Comparison of ENCODE assay signal across 8 cellular contexts in genomic region chr2:144331652-144332355, GRCh38.
A peak's percentile ranks its signal among the peaks of the same experiment; 100 is the strongest.
DNase-seq lines count a peak whose midpoint lies in the region; ATAC-seq and TF ChIP-seq lines count a peak whose summit lies in the region.

No MANE protein-coding gene starts in this region.

- no peaks in the 10 kb centered on the region for H3K4me1 ChIP-seq in IMR-90 (ENCODE audit: control insufficient read depth, insufficient read depth, low read length)

- CTCF ChIA-PET in IMR-90 (lab: Yijun Ruan, JAX), result interaction anchor here (1.3 kb wide), 1 partner anchor 10 kb away, joined by 5 read pairs; no protein-coding TSS in a partner anchor

- TF ChIP-seq POLR2A in IMR-90 (IDR thresholded peaks at IDR 0.05; ENCODE audit: low read depth, low read length), result no peak

- peak overlapping the region; percentile 72 for H3K56ac ChIP-seq in IMR-90 (ENCODE audit: extremely low read depth, insufficient read depth, low read length)

- peak overlapping the region; percentile 77 for H2BK5ac ChIP-seq in IMR-90 (ENCODE audit: low read depth, low read length, poor library complexity, severe bottlenecking)

- H2BK15ac ChIP-seq in IMR-90 (ENCODE audit: low read depth, low read length), result peak overlapping the region; percentile 54; the same call in 1 of the 3 replicates

- peak; percentile 59 for TF ChIP-seq RAD21 in IMR-90 (IDR thresholded peaks at IDR 0.05; ENCODE audit: low read length)

- intact Hi-C loops in IMR-90 (cut with micrococcal nuclease), result loop anchor here (2.0 to 5.0 kb wide), 7 partner anchors 60 to 820 kb away; no protein-coding TSS in a partner anchor

- H2BK120ac ChIP-seq in IMR-90 (ENCODE audit: low read depth, low read length), result peak overlapping the region; percentile 69

- H3K18ac ChIP-seq in IMR-90 (ENCODE audit: low read depth, low read length), result peak overlapping the region; percentile 76

- H3K14ac ChIP-seq in IMR-90 (replicated peaks; ENCODE audit: low read depth, low read length), result peak overlapping the region; percentile 93

- in situ Hi-C loops in IMR-90 (cut with MboI; ENCODE audit: low sequenced_read_pairs), result loop anchor here (10.0 kb wide), 1 partner anchor 183 kb away; no protein-coding TSS in a partner anchor

- H4K5ac ChIP-seq in IMR-90 (ENCODE audit: low read depth, low read length), result peak overlapping the region; percentile 32

- H2AK9ac ChIP-seq in IMR-90 (replicated peaks; ENCODE audit: low read depth, low read length, poor library complexity), result peak overlapping the region; percentile 91

- H3K9me3 ChIP-seq in IMR-90 (ENCODE audit: control insufficient read depth, insufficient read depth, low read length), result no peaks in the 10 kb centered on the region

- peak overlapping the region; percentile 75 for H4K91ac ChIP-seq in IMR-90 (ENCODE audit: insufficient read depth, low read depth, low read length)

- H3K27ac ChIP-seq in IMR-90 (ENCODE audit: insufficient read depth, low read length), result peak overlapping the region; percentile 75

- H4K8ac ChIP-seq in IMR-90 (ENCODE audit: low read depth in 2 of 2, low read length in 2 of 2), result peak overlapping the region; percentile 13 to 69; a peak in 3 of 4 replicates

- WGBS in IMR-90 (ENCODE audit: extremely low coverage in 2 of 2, insufficient read length in 1 of 2), 2 experiments, result 0% methylated on average over 9 of the region's 67 CpGs; no CpG with 5 or more reads in 1 of the 2 experiments

- H2AK5ac ChIP-seq in IMR-90 (ENCODE audit: low read depth, low read length), result peak overlapping the region; percentile 63; the same call in 1 of the 2 replicates

- dilution Hi-C loops in IMR-90 (cut with HindIII; ENCODE audit: low sequenced_read_pairs, unreplicated experiment), result no loop called here

- no peaks in the 10 kb centered on the region for H3K9me1 ChIP-seq in IMR-90 (ENCODE audit: insufficient read depth, low read length)

- no peaks in the 10 kb centered on the region for H4K20me1 ChIP-seq in IMR-90 (ENCODE audit: insufficient read depth, low read length)

- H3K9ac ChIP-seq in IMR-90 (ENCODE audit: low read depth, low read length), result peak overlapping the region; percentile 75

- H3K23ac ChIP-seq in IMR-90 (ENCODE audit: low read depth, low read length), result peak overlapping the region; percentile 75

- H2BK20ac ChIP-seq in IMR-90 (ENCODE audit: low read depth, low read length), result peak overlapping the region; percentile 39

- no peaks in the 10 kb centered on the region for H3K36me3 ChIP-seq in IMR-90 (ENCODE audit: control insufficient read depth, insufficient read depth, low read length)

- BruUV-seq in IMR-90 (replicated peaks; lab: Mats Ljungman, UMichigan), result no TSS peak

- H2AFZ ChIP-seq in IMR-90 (replicated peaks; ENCODE audit: low read length, poor library complexity), result peak overlapping the region; percentile 96

- ATAC-seq in GM21723 (IDR thresholded peaks at IDR 0.05; ENCODE audit: unreplicated experiment) (peak; percentile 77), IMR-90 (ENCODE audit: low read depth) (peak; percentile 30), omental fat pad (ENCODE audit: low FRiP score) (peak; percentile 57)

- H3K4ac ChIP-seq in IMR-90 (ENCODE audit: low read depth, low read length), result peak overlapping the region; percentile 94

- peak overlapping the region; percentile 87 for H3K4me3 ChIP-seq in IMR-90 (ENCODE audit: insufficient read depth, low read depth, low read length)

- no peaks in the 10 kb centered on the region for H3K27me3 ChIP-seq in IMR-90 (ENCODE audit: control insufficient read depth, insufficient read depth, low read length)

- DNase-seq in activated CD4-positive, alpha-beta T cell treated with anti-CD3 and anti-CD28 coated beads, Interleukin-2, amount 50 U/mL, for 1 hour, result peak; percentile 64
- no peak for DNase-seq in activated CD4-positive, alpha-beta T cell treated with anti-CD3 and anti-CD28 coated beads for 48 hours
- DNase-seq in IMR-90 (no peak), foreskin melanocyte (peak; percentile 56), omental fat pad (ENCODE audit: low spot score) (no peak), occipital lobe (lab: John Stamatoyannopoulos, UW) (no peak)
- DNase-seq in activated CD8-positive, alpha-beta memory T cell treated with anti-CD3 and anti-CD28 coated beads, Interleukin-2, amount 50 U/mL, for 48 hours, result peak; percentile 87

- POLR2A ChIA-PET in IMR-90 (lab: Charles Lee; ENCODE audit: unreplicated experiment), result interaction anchor here (0.6 kb wide), 1 partner anchor 40 kb away, joined by 3 read pairs; no protein-coding TSS in a partner anchor

- peaks cover 17 to 20% of the 10 kb centered on the region in 2 experiments for H3K79me1 ChIP-seq in IMR-90 (ENCODE audit: low read depth in 1 of 2, low read length in 2 of 2)

- peak; percentile 38 for TF ChIP-seq CTCF in IMR-90 (conservative IDR thresholded peaks at IDR 0.05; ENCODE audit: low read depth, low read length)
- no peak for TF ChIP-seq CTCF in omental fat pad (IDR thresholded peaks at IDR 0.05)

- peak overlapping the region; percentile 97 for H3K4me2 ChIP-seq in IMR-90 (ENCODE audit: low read depth, low read length)

TF ChIP-seq in IMR-90, 13 proteins besides CTCF, POLR2A, EP300 and RAD21:
- TF ChIP-seq SMC3 (IDR thresholded peaks at IDR 0.05; ENCODE audit: low read depth, low read length), result peak; percentile 32
- no peak for TF ChIP-seq FOS (IDR thresholded peaks at IDR 0.05; ENCODE audit: low read depth, low read length)

Comparison
In these comparisons a context has a peak if more than half of its experiments do, and no peak if none do; other contexts are left out.
1. DNase-seq: peak in activated CD4-positive, alpha-beta T cell treated with anti-CD3 and anti-CD28 coated beads, Interleukin-2, amount 50 U/mL, for 1 hour (single experiment), activated CD8-positive, alpha-beta memory T cell treated with anti-CD3 and anti-CD28 coated beads, Interleukin-2, amount 50 U/mL, for 48 hours (single experiment) and foreskin melanocyte (single experiment); none in activated CD4-positive, alpha-beta T cell treated with anti-CD3 and anti-CD28 coated beads for 48 hours (single experiment), IMR-90 (single experiment), omental fat pad (single experiment) and occipital lobe (single experiment).
2. Peak in every context shown above with its lines, with median percentiles within 50 percentile points of each other: ATAC-seq.